ENCODE assay signal across 14 cellular contexts in the genomic region with DNA sequence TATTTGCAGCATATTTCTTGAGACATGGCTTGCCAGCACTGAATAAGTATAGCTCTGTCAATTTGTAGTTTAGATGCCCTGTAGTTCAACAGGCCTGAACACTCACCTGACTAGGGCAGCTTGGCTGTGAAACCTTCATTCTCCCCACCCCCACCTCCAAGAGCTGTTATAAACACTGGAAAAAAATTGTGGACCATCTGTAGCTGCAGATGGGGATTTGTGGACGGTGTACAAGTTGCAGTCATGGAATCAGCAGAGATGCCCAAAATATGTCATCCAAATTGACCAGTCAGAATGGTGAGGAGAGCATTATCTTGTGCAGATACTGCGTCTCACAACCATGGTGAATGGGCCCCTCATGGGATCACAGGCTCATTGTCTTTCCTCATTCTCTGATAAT.
DNase-seq lines count a peak whose midpoint lies in the region; FAIRE-seq and TF ChIP-seq lines count a peak whose summit lies in the region.
"Had no signal": no experiment of that assay in that cellular context is flagged by ENCODE, and none has a peak within 500 bp of the region (broad histone marks: within the 10 kb centered on the region; RNA-seq: fewer than 3 reads in every experiment).

No MANE protein-coding gene starts in this region.

- no peaks in the 10 kb centered on the region for H3K4me1 Mint-ChIP-seq in nephron progenitor cell
- H3K4me1 Mint-ChIP-seq: CD8-positive, alpha-beta memory T cell had no signal

- TF ChIP-seq CTCF in nephron progenitor cell (IDR thresholded peaks at IDR 0.05), result no peak

- DNase-seq in DMS 273 (lab: John Stamatoyannopoulos, UW; ENCODE audit: unreplicated experiment), result peak; percentile 87
- peak; percentile 80 for DNase-seq in NCI-H1694 treated with DMSO at 0.1 percent for 48 hours (lab: John Stamatoyannopoulos, UW)
- DNase-seq in NCI-H524 treated with DMSO at 0.1 percent for 48 hours (lab: John Stamatoyannopoulos, UW), result peak; percentile 57
- DNase-seq in cerebellar cortex (ENCODE audit: low spot score), result peak; percentile 97
- no peak for DNase-seq in stimulated activated CD8-positive, alpha-beta memory T cell treated with anti-CD3 and anti-CD28 coated beads, Interleukin-4, amount 100 ng/mL, for 48 hours
- DNase-seq in nephron progenitor cell, result no peak
- no peak for DNase-seq in SHP77 treated with DMSO at 0.1 percent for 48 hours (lab: John Stamatoyannopoulos, UW)
- DNase-seq in GM19239 (ENCODE audit: insufficient read length, low spot score), result no peak
- DNase-seq: CD8-positive, alpha-beta memory T cell; DMS79; HCEC 1CT; HFFc6 had no signal

- no peak overlapping the region for H3K4me3 Mint-ChIP-seq in nephron progenitor cell
- H3K4me3 Mint-ChIP-seq: CD8-positive, alpha-beta memory T cell; HFFc6 had no signal

- no peaks in the 10 kb centered on the region for H3K27me3 Mint-ChIP-seq in nephron progenitor cell (ENCODE audit: low read depth, poor library complexity)

- FAIRE-seq in GM19239 (lab: Jason Lieb, UNC), result no peak
- FAIRE-seq: G401.6, GM12891 had no signal

- H3K9me3 Mint-ChIP-seq in nephron progenitor cell, result peaks cover 4% of the 10 kb centered on the region
- H3K9me3 Mint-ChIP-seq: HFFc6 had no signal

- H3K27ac Mint-ChIP-seq in nephron progenitor cell, result no peak overlapping the region
- H3K27ac Mint-ChIP-seq: CD8-positive, alpha-beta memory T cell; HFFc6 had no signal

- H3K36me3 Mint-ChIP-seq in nephron progenitor cell (ENCODE audit: low read depth), result no peaks in the 10 kb centered on the region
- H3K36me3 Mint-ChIP-seq: CD8-positive, alpha-beta memory T cell had no signal

Comparison
In these comparisons a context has a peak if more than half of its experiments do, and no peak if none do; other contexts are left out.
1. DNase-seq: peak in DMS 273 (single experiment), NCI-H1694 treated with DMSO at 0.1 percent for 48 hours (single experiment), NCI-H524 treated with DMSO at 0.1 percent for 48 hours (single experiment) and cerebellar cortex (single experiment); none in stimulated activated CD8-positive, alpha-beta memory T cell treated with anti-CD3 and anti-CD28 coated beads, Interleukin-4, amount 100 ng/mL, for 48 hours (single experiment), nephron progenitor cell (single experiment), SHP77 treated with DMSO at 0.1 percent for 48 hours (single experiment) and GM19239 (single experiment).